Comparison of ENCODE assay signal across 23 cellular contexts in the genomic region with DNA sequence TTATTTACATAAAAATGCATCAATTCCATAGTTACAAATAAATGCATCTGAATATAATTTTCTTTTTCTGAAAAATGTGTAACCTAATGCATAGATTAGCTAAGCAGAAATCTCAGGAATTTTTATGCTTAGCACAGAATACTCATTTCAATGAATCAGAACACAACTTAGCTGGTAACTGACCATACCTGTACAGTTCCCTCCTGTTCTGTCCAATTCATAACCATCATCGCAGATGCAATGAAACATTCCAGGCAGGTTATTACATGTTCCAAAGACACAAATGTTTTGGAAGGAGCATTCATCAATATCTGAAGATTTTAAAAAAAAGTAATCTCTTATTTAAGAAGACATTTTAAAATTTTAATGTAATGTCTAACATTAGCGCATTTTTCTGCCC.
DNase-seq lines count a peak whose midpoint lies in the region; ATAC-seq and TF ChIP-seq lines count a peak whose summit lies in the region.
"Had no signal": no experiment of that assay in that cellular context is flagged by ENCODE, and none has a peak within 500 bp of the region (broad histone marks: within the 10 kb centered on the region; RNA-seq: fewer than 3 reads in every experiment).

No MANE protein-coding gene starts in this region.

- no peak overlapping the region for H3K4me3 Mint-ChIP-seq in mesothelial cell of epicardium
- H3K4me3 Mint-ChIP-seq: CD14-positive monocyte; CD4-positive, alpha-beta T cell; CD8-positive, alpha-beta memory T cell had no signal

- H3K36me3 Mint-ChIP-seq in mesothelial cell of epicardium, result peaks cover 27% of the 10 kb centered on the region
- H3K36me3 Mint-ChIP-seq: CD8-positive, alpha-beta memory T cell had no signal

- no peaks in the 10 kb centered on the region for H3K4me1 ChIP-seq in cardiac muscle cell (ENCODE audit: low read depth)
- H3K4me1 ChIP-seq in heart left ventricle, result no peaks in the 10 kb centered on the region
- H3K4me1 ChIP-seq in mammary epithelial cell (ENCODE audit: insufficient read depth, low read length), result peaks cover 8% of the 10 kb centered on the region
- H3K4me1 ChIP-seq: A549; BE2C; BLaER1 treated with 17β-estradiol and CSF1 and Interleukin-3, amounts not matched to agents 10 nM and 100 nM had no signal

- H3K79me2 ChIP-seq in mammary epithelial cell (ENCODE audit: insufficient read depth, low read length), result no peaks in the 10 kb centered on the region

- H3K4me3 ChIP-seq in cardiac muscle cell, result no peak overlapping the region
- no peak overlapping the region for H3K4me3 ChIP-seq in heart left ventricle
- H3K4me3 ChIP-seq in mammary epithelial cell (replicated peaks in 1 of 3; ENCODE audit: insufficient read depth in 1 of 3, low read depth in 2 of 3, low read length in 3 of 3), result no peak overlapping the region
- H3K4me3 ChIP-seq: A549; BLaER1 treated with 17β-estradiol and CSF1 and Interleukin-3, amounts not matched to agents 10 nM and 100 nM; GM23248 had no signal

- ATAC-seq in heart left ventricle (no peak), HG03342 (IDR thresholded peaks at IDR 0.05; ENCODE audit: unreplicated experiment) (no peak)
- ATAC-seq: A549 had no signal

- TF ChIP-seq CTCF in cardiac muscle cell (IDR thresholded peaks at IDR 0.05; ENCODE audit: low read depth, low read length) (no peak), heart left ventricle (IDR thresholded peaks at IDR 0.05) (no peak), mammary epithelial cell (conservative IDR thresholded peaks at IDR 0.05 in 1 of 2, IDR thresholded peaks at IDR 0.05 in 1 of 2; ENCODE audit: extremely low read depth in 1 of 2, insufficient read depth in 1 of 2, low read depth in 1 of 2, low read length in 2 of 2) (no peak), mesothelial cell of epicardium (IDR thresholded peaks at IDR 0.05; ENCODE audit: unreplicated experiment) (no peak)

- H3K4me1 Mint-ChIP-seq in mesothelial cell of epicardium, result peaks cover 3% of the 10 kb centered on the region
- H3K4me1 Mint-ChIP-seq: CD14-positive monocyte; CD8-positive, alpha-beta memory T cell had no signal

- BruUV-seq in mammary epithelial cell (replicated peaks; lab: Mats Ljungman, UMichigan), result no TSS peak

- H3K9ac ChIP-seq in mammary epithelial cell (ENCODE audit: insufficient read depth, low read length), result no peak overlapping the region
- H3K9ac ChIP-seq: BLaER1 treated with 17β-estradiol and CSF1 and Interleukin-3, amounts not matched to agents 10 nM and 100 nM; GM23248 had no signal

- H2AFZ ChIP-seq in mammary epithelial cell (ENCODE audit: low read depth, low read length), result no peak overlapping the region
- H2AFZ ChIP-seq: GM23248 had no signal

- no peaks in the 10 kb centered on the region for H3K27me3 Mint-ChIP-seq in mesothelial cell of epicardium (ENCODE audit: low read depth)
- H3K27me3 Mint-ChIP-seq: CD4-positive, alpha-beta T cell had no signal

- TF ChIP-seq POLR2A in heart left ventricle (IDR thresholded peaks at IDR 0.05), result no peak

- H3K36me3 ChIP-seq in cardiac muscle cell (peaks cover 69% of the 10 kb centered on the region), heart left ventricle (peaks cover 0 to 6% (median 0%) of the 10 kb centered on the region in 9 donors), mammary epithelial cell (ENCODE audit: insufficient read depth, low read length) (peaks cover 3% of the 10 kb centered on the region)
- H3K36me3 ChIP-seq: BE2C; BLaER1 treated with 17β-estradiol and CSF1 and Interleukin-3, amounts not matched to agents 10 nM and 100 nM had no signal

- dilution Hi-C loops in mammary epithelial cell (cut with HindIII; ENCODE audit: low sequenced_read_pairs), result no loop called here

- peak overlapping the region; percentile 41 for H3K27ac ChIP-seq in cardiac muscle cell
- no peak overlapping the region for H3K27ac ChIP-seq in heart left ventricle
- peak overlapping the region; percentile 62 for H3K27ac ChIP-seq in mammary epithelial cell (ENCODE audit: insufficient read depth, low read depth, low read length)
- H3K27ac ChIP-seq in epithelial cell of prostate, result peak overlapping the region; percentile 35
- H3K27ac ChIP-seq: A549; BLaER1 treated with 17β-estradiol and CSF1 and Interleukin-3, amounts not matched to agents 10 nM and 100 nM; GM23248 had no signal

- no peaks in the 10 kb centered on the region for H4K20me1 ChIP-seq in mammary epithelial cell (ENCODE audit: insufficient read depth, low read length)
- H4K20me1 ChIP-seq: BLaER1 treated with 17β-estradiol and CSF1 and Interleukin-3, amounts not matched to agents 10 nM and 100 nM had no signal

- 95 to 98% (median 97%) methylated on average over 2 of the region's 2 CpGs for WGBS in heart left ventricle, 4 donors
- 46% methylated on average over 2 of the region's 2 CpGs for WGBS in mammary epithelial cell (ENCODE audit: low coverage, missing lambda C conversion rate)

- H3K27me3 ChIP-seq in cardiac muscle cell, result no peaks in the 10 kb centered on the region
- no peaks in the 10 kb centered on the region for H3K27me3 ChIP-seq in heart left ventricle
- no peaks in the 10 kb centered on the region for H3K27me3 ChIP-seq in mammary epithelial cell (ENCODE audit: insufficient read depth, low read length)
- H3K27me3 ChIP-seq: BE2C; BLaER1 treated with 17β-estradiol and CSF1 and Interleukin-3, amounts not matched to agents 10 nM and 100 nM had no signal

- in situ Hi-C loops in mammary epithelial cell (cut with MboI; ENCODE audit: low sequenced_read_pairs in 2 of 2), result no loop called here

- CTCF ChIA-PET in mammary epithelial cell (lab: Charles Lee; ENCODE audit: low non-redundant PET), result no interaction called here

- no peaks in the 10 kb centered on the region for H3K9me3 ChIP-seq in cardiac muscle cell (ENCODE audit: low read depth)
- H3K9me3 ChIP-seq in heart left ventricle, result no peaks in the 10 kb centered on the region
- H3K9me3 ChIP-seq in mammary epithelial cell (replicated peaks; ENCODE audit: insufficient read depth, low read length), result no peaks in the 10 kb centered on the region
- H3K9me3 ChIP-seq: A549; BE2C; BLaER1 treated with 17β-estradiol and CSF1 and Interleukin-3, amounts not matched to agents 10 nM and 100 nM had no signal

- peak overlapping the region; percentile 41 for H3K4me2 ChIP-seq in mammary epithelial cell (ENCODE audit: insufficient read depth, low read depth, low read length)
- H3K4me2 ChIP-seq: A549; BLaER1 treated with 17β-estradiol and CSF1 and Interleukin-3, amounts not matched to agents 10 nM and 100 nM had no signal

- H3K9me3 Mint-ChIP-seq in mesothelial cell of epicardium, result peaks cover 20% of the 10 kb centered on the region

- intact Hi-C loops in heart left ventricle (cut with DNase I), result no loop called here
- intact Hi-C loops in mammary epithelial cell (cut with micrococcal nuclease), result no loop called here

- DNase-seq in cardiac muscle cell (ENCODE audit: low read depth in 1 of 2, low spot score in 1 of 2) (no peak), heart left ventricle (no peak), mammary epithelial cell (peak; percentile 79), epithelial cell of prostate (ENCODE audit: low read depth, low spot score) (peak; percentile 20), mesothelial cell of epicardium (ENCODE audit: low spot score in 2 of 2, unreplicated experiment in 2 of 2) (no peak), NOMO-1 treated with dmso at 0.1 percent for 144 hours (lab: John Stamatoyannopoulos, UW; ENCODE audit: unreplicated experiment) (no peak)
- DNase-seq in stimulated activated CD4-positive, alpha-beta T cell treated with anti-CD3 and anti-CD28 coated beads, Interleukin-15, amount 100 ng/mL, for 24 hours, result no peak
- DNase-seq: 8988T; ACHN; AML-193; BE2C; CD4-positive, alpha-beta T cell; CD8-positive, alpha-beta memory T cell; DMS 273 treated with DMSO at 0.1 percent for 48 hours; DMS79; GF-D8; GM23248; H7; HCEC 1CT had no signal

- peak overlapping the region; percentile 10 for H3K27ac Mint-ChIP-seq in mesothelial cell of epicardium
- H3K27ac Mint-ChIP-seq: CD14-positive monocyte; CD4-positive, alpha-beta T cell; CD8-positive, alpha-beta memory T cell had no signal

Comparison
In these comparisons a context has a peak if more than half of its experiments do, and no peak if none do; other contexts are left out.
1. H3K27ac ChIP-seq: peak in cardiac muscle cell (single experiment), mammary epithelial cell (single experiment) and epithelial cell of prostate (single experiment); none in heart left ventricle (0 of 12).
2. DNase-seq: peak in mammary epithelial cell (single experiment) and epithelial cell of prostate (single experiment); none in cardiac muscle cell (0 of 2), heart left ventricle (0 of 5), mesothelial cell of epicardium (0 of 2), stimulated activated CD4-positive, alpha-beta T cell treated with anti-CD3 and anti-CD28 coated beads, Interleukin-15, amount 100 ng/mL, for 24 hours (single experiment) and NOMO-1 treated with dmso at 0.1 percent for 144 hours (single experiment).